In genomic region chr6:85405853-85406198, GRCh38 we compare ENCODE assay signal across 12 cellular contexts. TPM values are rescaled to one million over a fixed set of nuclear protein-coding genes. Genes with fewer than 3 reads are reported as not detected.
A peak's percentile ranks its signal among the peaks of the same experiment; 100 is the strongest.
DNase-seq lines count a peak whose midpoint lies in the region; ATAC-seq and TF ChIP-seq lines count a peak whose summit lies in the region.
"Had no signal": no experiment of that assay in that cellular context is flagged by ENCODE, and none has a peak within 500 bp of the region (broad histone marks: within the 10 kb centered on the region; RNA-seq: fewer than 3 reads in every experiment).

No MANE protein-coding gene starts in this region.

- H3K9me3 ChIP-seq in T-helper 17 cell (ENCODE audit: control insufficient read depth, low read length, poor library complexity, severe bottlenecking), result no peaks in the 10 kb centered on the region
- no peaks in the 10 kb centered on the region for H3K9me3 ChIP-seq in mucosa of descending colon

- H3K4me3 Mint-ChIP-seq in stimulated activated naive CD8-positive, alpha-beta T cell treated with anti-CD3 and anti-CD28 coated beads, Interleukin-15, Interleukin-2, amounts not matched to agents 100 ng/mL and 50 ng/mL, for 24 hours, result no peak overlapping the region
- H3K4me3 Mint-ChIP-seq in T-helper 17 cell, result peak overlapping the region; percentile 10
- H3K4me3 Mint-ChIP-seq: CD14-positive monocyte; neural crest cell; stimulated activated naive CD8-positive, alpha-beta T cell treated with anti-CD3 and anti-CD28 coated beads, Interleukin-15, amount 100 ng/mL, for 72 hours had no signal

- no peaks in the 10 kb centered on the region for H3K27me3 Mint-ChIP-seq in stimulated activated naive CD8-positive, alpha-beta T cell treated with anti-CD3 and anti-CD28 coated beads, Interleukin-15, Interleukin-2, amounts not matched to agents 100 ng/mL and 50 ng/mL, for 24 hours
- peaks cover 6% of the 10 kb centered on the region for H3K27me3 Mint-ChIP-seq in T-helper 17 cell
- H3K27me3 Mint-ChIP-seq: stimulated activated naive CD8-positive, alpha-beta T cell treated with anti-CD3 and anti-CD28 coated beads, Interleukin-15, amount 100 ng/mL, for 72 hours had no signal

- DNase-seq in stimulated activated naive CD8-positive, alpha-beta T cell treated with anti-CD3 and anti-CD28 coated beads, Interleukin-15, Interleukin-2, amounts not matched to agents 100 U/mL and 50 U/mL, for 24 hours, result no peak
- DNase-seq in T-helper 17 cell (no peak), mucosa of descending colon (no peak), posterior cingulate gyrus (no peak), NCI-H446 treated with DMSO at 0.1 percent for 48 hours (lab: John Stamatoyannopoulos, UW) (no peak), AG20443 (ENCODE audit: low spot score) (no peak)
- DNase-seq: NCI-H1694 treated with DMSO at 0.1 percent for 48 hours; stimulated activated naive CD8-positive, alpha-beta T cell treated with anti-CD3 and anti-CD28 coated beads, Interleukin-15, amount 100 ng/mL, for 72 hours had no signal

- H3K4me3 ChIP-seq in mucosa of descending colon, result no peak overlapping the region

- no peak for TF ChIP-seq CTCF in mucosa of descending colon (IDR thresholded peaks at IDR 0.05)

- intact Hi-C loops in mucosa of descending colon (cut with DNase I, micrococcal nuclease) (no loop called here), posterior cingulate gyrus (cut with DNase I) (no loop called here)

- ATAC-seq in stimulated activated naive CD8-positive, alpha-beta T cell treated with anti-CD3 and anti-CD28 coated beads, Interleukin-15, Interleukin-2, amounts not matched to agents 100 U/mL and 50 U/mL, for 24 hours, result no peak
- ATAC-seq in T-helper 17 cell (no peak), mucosa of descending colon (peak; percentile 5), HG03139 (IDR thresholded peaks at IDR 0.05; ENCODE audit: unreplicated experiment) (no peak)
- ATAC-seq: stimulated activated naive CD8-positive, alpha-beta T cell treated with anti-CD3 and anti-CD28 coated beads, Interleukin-15, amount 100 ng/mL, for 72 hours had no signal

- H3K4me1 ChIP-seq in mucosa of descending colon (ENCODE audit: low read depth), result peaks cover 29% of the 10 kb centered on the region

- no peaks in the 10 kb centered on the region for H3K36me3 ChIP-seq in mucosa of descending colon (ENCODE audit: low read depth)

- H3K4me1 Mint-ChIP-seq in stimulated activated naive CD8-positive, alpha-beta T cell treated with anti-CD3 and anti-CD28 coated beads, Interleukin-15, Interleukin-2, amounts not matched to agents 100 ng/mL and 50 ng/mL, for 24 hours (ENCODE audit: low read depth), result peaks cover 62% of the 10 kb centered on the region
- H3K4me1 Mint-ChIP-seq in T-helper 17 cell, result peaks cover 17% of the 10 kb centered on the region
- H3K4me1 Mint-ChIP-seq: CD14-positive monocyte had no signal

- no peaks in the 10 kb centered on the region for H3K9me3 Mint-ChIP-seq in stimulated activated naive CD8-positive, alpha-beta T cell treated with anti-CD3 and anti-CD28 coated beads, Interleukin-15, Interleukin-2, amounts not matched to agents 100 ng/mL and 50 ng/mL, for 24 hours
- H3K9me3 Mint-ChIP-seq: CD14-positive monocyte; neural crest cell; stimulated activated naive CD8-positive, alpha-beta T cell treated with anti-CD3 and anti-CD28 coated beads, Interleukin-15, amount 100 ng/mL, for 72 hours had no signal

- peak overlapping the region; percentile 17 for H3K27ac Mint-ChIP-seq in stimulated activated naive CD8-positive, alpha-beta T cell treated with anti-CD3 and anti-CD28 coated beads, Interleukin-15, Interleukin-2, amounts not matched to agents 100 ng/mL and 50 ng/mL, for 24 hours
- no peak overlapping the region for H3K27ac Mint-ChIP-seq in T-helper 17 cell

- no peaks in the 10 kb centered on the region for H3K36me3 Mint-ChIP-seq in stimulated activated naive CD8-positive, alpha-beta T cell treated with anti-CD3 and anti-CD28 coated beads, Interleukin-15, Interleukin-2, amounts not matched to agents 100 ng/mL and 50 ng/mL, for 24 hours (ENCODE audit: low read depth)
- peaks cover 2% of the 10 kb centered on the region for H3K36me3 Mint-ChIP-seq in T-helper 17 cell (ENCODE audit: low read depth)
- H3K36me3 Mint-ChIP-seq: CD14-positive monocyte had no signal

RNA-seq across cellular contexts. Expression of gene NT5E, which starts 44.1 kb away (rescaled TPM):
- total RNA-seq in T-helper 17 cell (1 to 10 TPM; 1.5 to 5.1 TPM), mucosa of descending colon (10 to 100 TPM; 29.0 to 75.8 (median 29.7) TPM)

Comparison
In these comparisons a context has a peak if more than half of its experiments do, and no peak if none do; other contexts are left out.
1. RNA of gene NT5E, which starts 44.1 kb away (total RNA-seq): 29.0 to 75.8 TPM in mucosa of descending colon; 1.5 to 5.1 TPM in T-helper 17 cell; every median in the first group is over 4 times any median in the second.